8 cellular contexts compared by ENCODE assay signal in genomic region chr5:135829681-135830383, GRCh38. TPM values are rescaled to one million over a fixed set of nuclear protein-coding genes. Genes with fewer than 3 reads are reported as not detected.
DNase-seq lines count a peak whose midpoint lies in the region; ATAC-seq, FAIRE-seq and TF ChIP-seq lines count a peak whose summit lies in the region.

No MANE protein-coding gene starts in this region.

- no peak for FAIRE-seq in D721Med (lab: Jason Lieb, UNC)

- H3K36me3 ChIP-seq in H7 (replicated peaks; ENCODE audit: control insufficient read depth, insufficient read depth, low read length) (no peaks in the 10 kb centered on the region), psoas muscle (ENCODE audit: insufficient read depth in 1 of 2, low read depth in 1 of 2) (no peaks in the 10 kb centered on the region)

- no peak overlapping the region for H3K27ac ChIP-seq in psoas muscle

- no peak overlapping the region for H3K4me3 Mint-ChIP-seq in activated T-helper 1 cell treated with anti-CD3 and anti-CD28 coated beads, Interleukin-12 subunit alpha, Interleukin-12 subunit beta, Interleukin-2, Interleukin-4 antibody, amounts not matched to agents 30 ng/mL and 10 ng/mL and 1 ng/mL, durations not matched to agents 14 hours and 24 hours and 36 hours

- H3K4me3 ChIP-seq in H7 (ENCODE audit: insufficient read depth, low read depth, low read length) (no peak overlapping the region), psoas muscle (no peak overlapping the region)

- ATAC-seq in psoas muscle (peak; percentile 58 to 66 (median 64)), GM21737 (IDR thresholded peaks at IDR 0.05; ENCODE audit: unreplicated experiment) (no peak)

- H3K27ac Mint-ChIP-seq in activated T-helper 1 cell treated with anti-CD3 and anti-CD28 coated beads, Interleukin-12 subunit alpha, Interleukin-12 subunit beta, Interleukin-2, Interleukin-4 antibody, amounts not matched to agents 30 ng/mL and 10 ng/mL and 1 ng/mL, durations not matched to agents 14 hours and 24 hours and 36 hours, result no peak overlapping the region

- peak; percentile 68 for DNase-seq in D721Med (ENCODE audit: insufficient read length, low spot score)
- peak; percentile 87 for DNase-seq in H7
- DNase-seq in NCI-H446 treated with DMSO at 0.1 percent for 48 hours (lab: John Stamatoyannopoulos, UW), result peak; percentile 18
- peak; percentile 8 for DNase-seq in activated T-helper 1 cell treated with anti-CD3 and anti-CD28 coated beads, Interleukin-12 subunit alpha, Interleukin-12 subunit beta, Interleukin-2, Interleukin-4 antibody, amounts not matched to agents 30 ng/mL and 10 ng/mL and 1 ng/mL, durations not matched to agents 14 hours and 24 hours and 36 hours (ENCODE audit: low spot score)
- DNase-seq in head of caudate nucleus, result peak in 41 of 42 donors; percentile 56 to 91 (median 79)
- peak; percentile 70 to 81 for DNase-seq in psoas muscle
- no peak for DNase-seq in T1000 (lab: John Stamatoyannopoulos, UW)

- H3K4me1 ChIP-seq in psoas muscle, result peaks cover 2% of the 10 kb centered on the region

- peaks cover 5% of the 10 kb centered on the region for H3K4me1 Mint-ChIP-seq in activated T-helper 1 cell treated with anti-CD3 and anti-CD28 coated beads, Interleukin-12 subunit alpha, Interleukin-12 subunit beta, Interleukin-2, Interleukin-4 antibody, amounts not matched to agents 30 ng/mL and 10 ng/mL and 1 ng/mL, durations not matched to agents 14 hours and 24 hours and 36 hours (ENCODE audit: low read depth)

- H3K9me3 ChIP-seq in psoas muscle, result no peaks in the 10 kb centered on the region

- intact Hi-C loops in activated T-helper 1 cell treated with anti-CD3 and anti-CD28 coated beads, Interleukin-12 subunit alpha, Interleukin-12 subunit beta, Interleukin-2, Interleukin-4 antibody, amounts not matched to agents 30 ng/mL and 10 ng/mL and 1 ng/mL, durations not matched to agents 14 hours and 24 hours and 36 hours (cut with micrococcal nuclease), result loop anchor here (1.0 to 5.0 kb wide), 2 partner anchors 269 to 363 kb away; no protein-coding TSS in a partner anchor
- intact Hi-C loops in head of caudate nucleus (cut with DNase I), result loop anchor here (5.0 kb wide), 1 partner anchor 273 kb away; no protein-coding TSS in a partner anchor
- intact Hi-C loops in psoas muscle (cut with DNase I), result loop anchor here (2.0 to 5.0 kb wide), 3 partner anchors 268 to 363 kb away; no protein-coding TSS in a partner anchor

- H3K27me3 ChIP-seq in H7 (ENCODE audit: control insufficient read depth, insufficient read depth, low read length), result peaks cover 28% of the 10 kb centered on the region
- H3K27me3 ChIP-seq in psoas muscle (ENCODE audit: insufficient read depth in 3 of 3, low read length in 2 of 3), result peaks cover 0 to 5% (median 3%) of the 10 kb centered on the region in 3 donors

- no peaks in the 10 kb centered on the region for H3K9me3 Mint-ChIP-seq in activated T-helper 1 cell treated with anti-CD3 and anti-CD28 coated beads, Interleukin-12 subunit alpha, Interleukin-12 subunit beta, Interleukin-2, Interleukin-4 antibody, amounts not matched to agents 30 ng/mL and 10 ng/mL and 1 ng/mL, durations not matched to agents 14 hours and 24 hours and 36 hours

- peak; percentile 73 for TF ChIP-seq CTCF in D721Med (IDR thresholded peaks at IDR 0.05; ENCODE audit: insufficient read depth, missing control alignments)
- peak; percentile 71 for TF ChIP-seq CTCF in psoas muscle (IDR thresholded peaks at IDR 0.05)

- 28 to 30% (median 28%) methylated on average over 19 of the region's 19 CpGs for WGBS in psoas muscle, 3 donors

- no peaks in the 10 kb centered on the region for H3K36me3 Mint-ChIP-seq in activated T-helper 1 cell treated with anti-CD3 and anti-CD28 coated beads, Interleukin-12 subunit alpha, Interleukin-12 subunit beta, Interleukin-2, Interleukin-4 antibody, amounts not matched to agents 30 ng/mL and 10 ng/mL and 1 ng/mL, durations not matched to agents 14 hours and 24 hours and 36 hours (ENCODE audit: low read depth)

- H3K27me3 Mint-ChIP-seq in activated T-helper 1 cell treated with anti-CD3 and anti-CD28 coated beads, Interleukin-12 subunit alpha, Interleukin-12 subunit beta, Interleukin-2, Interleukin-4 antibody, amounts not matched to agents 30 ng/mL and 10 ng/mL and 1 ng/mL, durations not matched to agents 14 hours and 24 hours and 36 hours (ENCODE audit: insufficient read depth), result peaks cover 18% of the 10 kb centered on the region

RNA-seq across cellular contexts. Expression of gene SLC25A48, which starts 4.6 kb away (rescaled TPM):
- 0.04 and 0.38 TPM in 2 replicates for total RNA-seq in H7 (2014; rRNA removed; shearing (Covaris generic))
- not detected in 2 replicates for total RNA-seq in activated T-helper 1 cell treated with anti-CD3 and anti-CD28 coated beads, Interleukin-12 subunit alpha, Interleukin-12 subunit beta, Interleukin-2, Interleukin-4 antibody, amounts not matched to agents 30 ng/mL and 10 ng/mL and 1 ng/mL, durations not matched to agents 14 hours and 24 hours and 36 hours
- 1 to 10 TPM in 3 of 4 donors, not detected in 1; 1.7 to 9.5 (median 3.6) TPM for total RNA-seq in psoas muscle
- 1 to 10 TPM; 5.6 to 9.6 (median 5.6) TPM for polyA plus RNA-seq in psoas muscle
